ENCODE assay signal across 11 cellular contexts in the genomic region with DNA sequence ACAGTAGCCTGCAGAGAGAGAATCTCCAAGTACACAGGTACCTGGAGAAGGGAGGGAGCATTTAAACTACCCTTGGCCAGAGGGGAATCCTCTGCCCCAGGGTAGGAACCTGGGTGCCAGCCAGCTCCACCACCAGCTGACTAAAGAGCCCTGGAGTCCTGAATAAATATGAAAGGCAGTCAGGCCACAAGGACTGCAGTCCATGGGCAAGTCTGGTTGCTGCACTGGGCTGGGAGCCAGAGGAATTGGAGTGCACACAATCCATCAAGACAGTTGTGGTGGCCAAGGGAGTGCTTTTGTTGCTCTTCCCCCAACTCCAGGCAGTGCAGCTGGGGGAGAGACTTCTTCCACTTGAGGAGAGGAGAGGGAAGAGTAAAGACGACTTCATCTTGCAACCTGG.
DNase-seq lines count a peak whose midpoint lies in the region; ATAC-seq and TF ChIP-seq lines count a peak whose summit lies in the region.
"Had no signal": no experiment of that assay in that cellular context is flagged by ENCODE, and none has a peak within 500 bp of the region (broad histone marks: within the 10 kb centered on the region; RNA-seq: fewer than 3 reads in every experiment).

No MANE protein-coding gene starts in this region.

- H3K9me3 ChIP-seq in thyroid gland: no peaks in the 10 kb centered on the region
- H3K9me3 ChIP-seq: pancreas, transverse colon had no signal

- H3K27me3 ChIP-seq in thyroid gland: no peaks in the 10 kb centered on the region
- H3K27me3 ChIP-seq: hepatocyte, pancreas, transverse colon had no signal

- H3K27ac ChIP-seq in epithelial cell of prostate (no peak overlapping the region), thyroid gland (no peak overlapping the region), RWPE1 (no peak overlapping the region)
- H3K27ac ChIP-seq: hepatocyte, pancreas, transverse colon had no signal

- DNase-seq in NCI-H510A treated with DMSO at 0.1 percent for 48 hours (lab: John Stamatoyannopoulos, UW) (peak; percentile 32), NCI-H510A (lab: John Stamatoyannopoulos, UW) (no peak), NCI-H446 (lab: John Stamatoyannopoulos, UW) (peak; percentile 51 to 68), epithelial cell of prostate (ENCODE audit: low read depth, low spot score) (peak; percentile 6), thyroid gland (peak; percentile 43 to 51), RWPE1 (ENCODE audit: low spot score) (no peak), OCI-M2 (lab: John Stamatoyannopoulos, UW; ENCODE audit: unreplicated experiment) (no peak)

- 21 to 26% methylated on average over 1 of the region's 1 CpG for WGBS in thyroid gland, 2 donors

- POLR2A ChIA-PET in RWPE1 (lab: Yijun Ruan, JAX; ENCODE audit: low non-redundant PET): no interaction called here

- CTCF ChIA-PET in RWPE1 (lab: Yijun Ruan, JAX): interaction anchor here (0.6 kb wide), 1 partner anchor 270 kb away, joined by 7 read pairs; no protein-coding TSS in a partner anchor

- H3K36me3 ChIP-seq in thyroid gland: no peaks in the 10 kb centered on the region
- H3K36me3 ChIP-seq: pancreas, transverse colon had no signal

- no peak for ATAC-seq in GM19035 (IDR thresholded peaks at IDR 0.05; ENCODE audit: unreplicated experiment)

- intact Hi-C loops in thyroid gland (cut with DNase I): no loop called here

- no peaks in the 10 kb centered on the region for H3K4me1 ChIP-seq in thyroid gland
- H3K4me1 ChIP-seq: pancreas, transverse colon had no signal

- no peak for TF ChIP-seq POLR2A in thyroid gland (IDR thresholded peaks at IDR 0.05)

- no peak for TF ChIP-seq CTCF in thyroid gland (IDR thresholded peaks at IDR 0.05)
- no peak for TF ChIP-seq CTCF in RWPE1 (conservative IDR thresholded peaks at IDR 0.05; ENCODE audit: low read depth)

- H3K4me3 ChIP-seq in thyroid gland (replicated peaks in 1 of 3): no peak overlapping the region
- H3K4me3 ChIP-seq: hepatocyte, pancreas, transverse colon had no signal

Comparison
In these comparisons a context has a peak if more than half of its experiments do, and no peak if none do; other contexts are left out.
1. DNase-seq: peak in NCI-H510A treated with DMSO at 0.1 percent for 48 hours (single experiment), NCI-H446 (2 of 2), epithelial cell of prostate (single experiment) and thyroid gland (2 of 2); none in NCI-H510A (single experiment), RWPE1 (single experiment) and OCI-M2 (single experiment).